ENCODE assay signal across 10 cellular contexts in genomic region chr17:55086635-55087058, GRCh38.
DNase-seq lines count a peak whose midpoint lies in the region; ATAC-seq and TF ChIP-seq lines count a peak whose summit lies in the region.
"Had no signal": no experiment of that assay in that cellular context is flagged by ENCODE, and none has a peak within 500 bp of the region (broad histone marks: within the 10 kb centered on the region; RNA-seq: fewer than 3 reads in every experiment).

No MANE protein-coding gene starts in this region.

- intact Hi-C loops in HCT116 (cut with micrococcal nuclease): no loop called here
- intact Hi-C loops in activated CD8-positive, alpha-beta T cell treated with anti-CD3 and anti-CD28 coated beads for 36 hours (cut with micrococcal nuclease): no loop called here

- no peaks in the 10 kb centered on the region for H4K20me1 ChIP-seq in HCT116 (ENCODE audit: insufficient read depth)

- H3K4me3 ChIP-seq in HCT116 (replicated peaks in 1 of 2; ENCODE audit: low read depth in 1 of 2, low read length in 2 of 2): no peak overlapping the region
- H3K4me3 ChIP-seq: SJCRH30 had no signal

- peaks cover 24 to 28% of the 10 kb centered on the region in 2 experiments for H3K4me1 ChIP-seq in HCT116 (ENCODE audit: control insufficient read depth in 1 of 2, insufficient read depth in 2 of 2, low read length in 2 of 2)

- no peaks in the 10 kb centered on the region for H3K27me3 ChIP-seq in HCT116 (ENCODE audit: insufficient read depth, low read length)
- H3K27me3 ChIP-seq: SJCRH30 had no signal

- no peak overlapping the region for H3K9ac ChIP-seq in HCT116 (ENCODE audit: low read length)

- no peaks in the 10 kb centered on the region for H3K9me2 ChIP-seq in HCT116 (ENCODE audit: insufficient read depth)

- H3K9me3 ChIP-seq in HCT116 (ENCODE audit: control insufficient read depth in 1 of 2, insufficient read depth in 1 of 2, low read depth in 1 of 2, low read length in 2 of 2) (0 out of 4 replicates have a peak, but pooled peaks cover 0 to 3% of the 10 kb centered on the region in 2 experiments), T-helper 17 cell (ENCODE audit: control insufficient read depth, low read length, poor library complexity, severe bottlenecking) (no peaks in the 10 kb centered on the region)
- H3K9me3 ChIP-seq: SJCRH30 had no signal

- BruUV-seq in HCT116 (replicated peaks; lab: Mats Ljungman, UMichigan): no TSS peak

- H3K36me3 Mint-ChIP-seq in T-helper 17 cell (ENCODE audit: low read depth) (peaks cover 3% of the 10 kb centered on the region), T-cell (peaks cover 27% of the 10 kb centered on the region)
- no peaks in the 10 kb centered on the region for H3K36me3 Mint-ChIP-seq in activated T-cell treated with anti-CD3 and anti-CD28 coated beads, Interleukin-2, amount 50 U/mL, for 72 hours (ENCODE audit: insufficient read depth in 2 of 2)
- H3K36me3 Mint-ChIP-seq in activated CD8-positive, alpha-beta T cell treated with anti-CD3 and anti-CD28 coated beads for 36 hours (ENCODE audit: low read depth): peaks cover 20% of the 10 kb centered on the region

- no peak overlapping the region; the same call in 1 of the 2 replicates for H3K27ac ChIP-seq in HCT116 (ENCODE audit: low read depth, low read length)
- H3K27ac ChIP-seq: SJCRH30 had no signal

- RAD21 ChIA-PET in HCT116 (lab: Charles Lee; ENCODE audit: low non-redundant PET in 1 of 2, low total read pairs in 2 of 2, uncharacterized antibody in 2 of 2, unreplicated experiment in 2 of 2): no interaction called here

- no peak for TF ChIP-seq POLR2A in HCT116 (IDR thresholded peaks at IDR 0.05; ENCODE audit: borderline replicate concordance, extremely low read depth, insufficient read depth, insufficient read length)

- POLR2A ChIA-PET in HCT116 (lab: Charles Lee) (no interaction called here), T-cell (lab: Charles Lee) (interaction anchor here in 1 of 2 donors (0.6 kb wide), 1 partner anchor 21 kb away, joined by 4 read pairs; no protein-coding TSS in a partner anchor)
- POLR2A ChIA-PET in activated CD8-positive, alpha-beta T cell treated with anti-CD3 and anti-CD28 coated beads for 36 hours (lab: Charles Lee): no interaction called here

- peak overlapping the region; percentile 99 for H3K27ac Mint-ChIP-seq in T-helper 17 cell
- no peak overlapping the region for H3K27ac Mint-ChIP-seq in activated T-cell treated with anti-CD3 and anti-CD28 coated beads, Interleukin-2, amount 50 U/mL, for 72 hours
- no peak overlapping the region for H3K27ac Mint-ChIP-seq in activated CD8-positive, alpha-beta T cell treated with anti-CD3 and anti-CD28 coated beads for 36 hours
- no peak overlapping the region for H3K27ac Mint-ChIP-seq in T-cell

- H3K4me1 Mint-ChIP-seq in T-helper 17 cell (peaks cover 27% of the 10 kb centered on the region), T-cell (peaks cover 7 to 24% (median 17%) of the 10 kb centered on the region in 3 donors)
- peaks cover 8% of the 10 kb centered on the region for H3K4me1 Mint-ChIP-seq in activated T-cell treated with anti-CD3 and anti-CD28 coated beads, Interleukin-2, amount 50 U/mL, for 72 hours (ENCODE audit: low read depth)
- H3K4me1 Mint-ChIP-seq in activated CD8-positive, alpha-beta T cell treated with anti-CD3 and anti-CD28 coated beads for 36 hours (ENCODE audit: low read depth): peaks cover 12% of the 10 kb centered on the region

- no peaks in the 10 kb centered on the region for H3K79me2 ChIP-seq in HCT116 (ENCODE audit: insufficient read depth, low read length)

- no peaks in the 10 kb centered on the region for H3K36me3 ChIP-seq in HCT116 (ENCODE audit: control insufficient read depth in 1 of 2, insufficient read depth in 2 of 2, low read length in 2 of 2)
- H3K36me3 ChIP-seq: SJCRH30 had no signal

- TF ChIP-seq CTCF in HCT116 (IDR thresholded peaks at IDR 0.05 in 2 of 3, conservative IDR thresholded peaks at IDR 0.05 in 1 of 3; ENCODE audit: borderline replicate concordance in 1 of 3, insufficient read depth in 1 of 3, low read depth in 2 of 3, low read length in 2 of 3): no peak
- no peak for TF ChIP-seq CTCF in activated CD8-positive, alpha-beta T cell treated with anti-CD3 and anti-CD28 coated beads for 36 hours (IDR thresholded peaks at IDR 0.05)

- no peak overlapping the region for H3K4me3 Mint-ChIP-seq in T-helper 17 cell
- no peak overlapping the region for H3K4me3 Mint-ChIP-seq in activated T-cell treated with anti-CD3 and anti-CD28 coated beads, Interleukin-2, amount 50 U/mL, for 72 hours
- H3K4me3 Mint-ChIP-seq in activated CD8-positive, alpha-beta T cell treated with anti-CD3 and anti-CD28 coated beads for 36 hours: no peak overlapping the region
- H3K4me3 Mint-ChIP-seq in T-cell: no peak overlapping the region

- no peaks in the 10 kb centered on the region for H3K27me3 Mint-ChIP-seq in T-helper 17 cell
- H3K27me3 Mint-ChIP-seq in activated T-cell treated with anti-CD3 and anti-CD28 coated beads, Interleukin-2, amount 50 U/mL, for 72 hours (ENCODE audit: low read depth): no peaks in the 10 kb centered on the region
- no peaks in the 10 kb centered on the region for H3K27me3 Mint-ChIP-seq in activated CD8-positive, alpha-beta T cell treated with anti-CD3 and anti-CD28 coated beads for 36 hours
- H3K27me3 Mint-ChIP-seq in T-cell: no peaks in the 10 kb centered on the region

- CTCF ChIA-PET in HCT116 (lab: Charles Lee) (no interaction called here), T-cell (lab: Charles Lee) (no interaction called here)
- CTCF ChIA-PET in activated CD8-positive, alpha-beta T cell treated with anti-CD3 and anti-CD28 coated beads for 36 hours (lab: Charles Lee): no interaction called here

- in situ Hi-C loops in ACHN (cut with HindIII; ENCODE audit: low pct_ligation_motif_present, low pct_unique_long_range_greater_than_20kb, low sequenced_read_pairs): no loop called here

- peak overlapping the region; percentile 51 for H3K4me2 ChIP-seq in HCT116 (ENCODE audit: low read length)

- peak; percentile 44 for DNase-seq in ACHN
- peak; percentile 31 for DNase-seq in HCT116 (ENCODE audit: low read depth, low spot score)
- DNase-seq in T-helper 17 cell: no peak
- peak; percentile 72 for DNase-seq in glomerular endothelial cell (ENCODE audit: extremely low read depth, low read depth, low spot score)
- DNase-seq in activated T-cell treated with anti-CD3 and anti-CD28 coated beads, Interleukin-2, amount 50 U/mL, for 72 hours: no peak
- no peak for DNase-seq in activated CD8-positive, alpha-beta T cell treated with anti-CD3 and anti-CD28 coated beads for 36 hours
- no peak for DNase-seq in T-cell
- no peak for DNase-seq in C1 segment of cervical spinal cord (lab: John Stamatoyannopoulos, UW)
- DNase-seq: activated naive CD4-positive, alpha-beta T cell had no signal

- no peak overlapping the region for H2AFZ ChIP-seq in HCT116 (ENCODE audit: low read depth, low read length, poor library complexity, severe bottlenecking)

- no peaks in the 10 kb centered on the region for H3K9me3 Mint-ChIP-seq in activated T-cell treated with anti-CD3 and anti-CD28 coated beads, Interleukin-2, amount 50 U/mL, for 72 hours
- no peaks in the 10 kb centered on the region for H3K9me3 Mint-ChIP-seq in activated CD8-positive, alpha-beta T cell treated with anti-CD3 and anti-CD28 coated beads for 36 hours
- no peaks in the 10 kb centered on the region for H3K9me3 Mint-ChIP-seq in T-cell

- no peak for TF ChIP-seq RAD21 in HCT116 (IDR thresholded peaks at IDR 0.05; ENCODE audit: low read depth)

- ATAC-seq in HCT116: peak; percentile 70
- ATAC-seq in T-helper 17 cell: no peak
- ATAC-seq in activated T-cell treated with anti-CD3 and anti-CD28 coated beads, Interleukin-2, amount 50 U/mL, for 72 hours (replicated peaks in 1 of 2): no peak
- no peak for ATAC-seq in activated CD8-positive, alpha-beta T cell treated with anti-CD3 and anti-CD28 coated beads for 36 hours
- no peak for ATAC-seq in T-cell (replicated peaks in 1 of 4)

TF ChIP-seq in HCT116, 20 proteins besides CTCF, POLR2A, EP300 and RAD21:
- no peak for TF ChIP-seq EZH2phosphoT487 (IDR thresholded peaks at IDR 0.05; ENCODE audit: borderline replicate concordance)
- no peak for TF ChIP-seq EGR1 (IDR thresholded peaks at IDR 0.05; ENCODE audit: low read depth)
- TF ChIP-seq CEBPB (IDR thresholded peaks at IDR 0.05; ENCODE audit: low read depth): 0 out of 2 replicates have a peak, but pooled peaks have one; percentile 15
- TF ChIP-seq MAX (IDR thresholded peaks at IDR 0.05): no peak
- no peak; the same call in 1 of the 2 replicates for TF ChIP-seq POLR2AphosphoS5 (IDR thresholded peaks at IDR 0.05; ENCODE audit: low read depth, low read length)
- TF ChIP-seq EZH2 (IDR thresholded peaks at IDR 0.05): no peak
- TF ChIP-seq CBX3 (IDR thresholded peaks at IDR 0.05; ENCODE audit: low read depth): peak; percentile 51; the same call in 1 of the 2 replicates
- TF ChIP-seq TCF7L2 (IDR thresholded peaks at IDR 0.05; ENCODE audit: borderline replicate concordance, extremely low read depth, insufficient read depth, insufficient read length): no peak
- no peak for TF ChIP-seq ELF1 (IDR thresholded peaks at IDR 0.05; ENCODE audit: borderline replicate concordance, low read depth)
- TF ChIP-seq ZFX (IDR thresholded peaks at IDR 0.05): no peak
- peak; percentile 21; the same call in 1 of the 2 replicates for TF ChIP-seq JUND (IDR thresholded peaks at IDR 0.05)
- TF ChIP-seq ZNF274 (IDR thresholded peaks at IDR 0.05; ENCODE audit: low read depth, low read length): no peak
- TF ChIP-seq ZBTB33 (IDR thresholded peaks at IDR 0.05; ENCODE audit: extremely low read depth, insufficient replicate concordance, low read length): no peak

Comparison
In these comparisons a context has a peak if more than half of its experiments do, and no peak if none do; other contexts are left out.
1. DNase-seq: peak in ACHN (single experiment), HCT116 (single experiment) and glomerular endothelial cell (single experiment); none in T-helper 17 cell (0 of 3), activated T-cell treated with anti-CD3 and anti-CD28 coated beads, Interleukin-2, amount 50 U/mL, for 72 hours (0 of 2), activated CD8-positive, alpha-beta T cell treated with anti-CD3 and anti-CD28 coated beads for 36 hours (single experiment), T-cell (0 of 34) and C1 segment of cervical spinal cord (0 of 14).